ENCODE assay signal across 32 cellular contexts in genomic region chr2:11009176-11009575, GRCh38.
"Had no signal": no experiment of that assay in that cellular context is flagged by ENCODE, and none has a peak within 500 bp of the region (broad histone marks: within the 10 kb centered on the region; RNA-seq: fewer than 3 reads in every experiment).

No MANE protein-coding gene starts in this region.

- H3K4me3 ChIP-seq: ascending aorta, breast epithelium, cardiac muscle cell, coronary artery, dorsolateral prefrontal cortex, esophagus muscularis mucosa, gastroesophageal sphincter had no signal

- H3K27me3 Mint-ChIP-seq: activated naive CD4-positive, alpha-beta T cell treated with anti-CD3 and anti-CD28 coated beads, Interleukin-2, amount 10 ng/mL, durations not matched to agents 7 days and 5 days; brain had no signal

- H3K27ac ChIP-seq: ascending aorta, breast epithelium, cardiac muscle cell, coronary artery, esophagus muscularis mucosa, foreskin keratinocyte, gastroesophageal sphincter had no signal

- H3K36me3 Mint-ChIP-seq: activated naive CD4-positive, alpha-beta T cell treated with anti-CD3 and anti-CD28 coated beads, Interleukin-2, amount 10 ng/mL, durations not matched to agents 7 days and 5 days; activated naive CD8-positive, alpha-beta T cell treated with anti-CD3 and anti-CD28 coated beads, Interleukin-2, amount 10 ng/mL, durations not matched to agents 7 days and 5 days; brain had no signal

- H3K4me1 Mint-ChIP-seq: activated CD4-positive, alpha-beta memory T cell treated with anti-CD3 and anti-CD28 coated beads, Interleukin-2, amount 10 ng/mL, durations not matched to agents 7 days and 5 days; activated CD4-positive, alpha-beta T cell treated with anti-CD3 and anti-CD28 coated beads, Interleukin-2, amount 10 ng/mL, durations not matched to agents 7 days and 5 days; activated naive CD4-positive, alpha-beta T cell treated with anti-CD3 and anti-CD28 coated beads, Interleukin-2, amount 10 ng/mL, durations not matched to agents 7 days and 5 days; activated naive CD8-positive, alpha-beta T cell treated with anti-CD3 and anti-CD28 coated beads, Interleukin-2, amount 10 ng/mL, durations not matched to agents 7 days and 5 days; central memory CD8-positive, alpha-beta T cell; endodermal cell; T-helper 17 cell had no signal

- H3K4me3 Mint-ChIP-seq: activated CD4-positive, alpha-beta memory T cell treated with anti-CD3 and anti-CD28 coated beads, Interleukin-2, amount 10 ng/mL, durations not matched to agents 7 days and 5 days; activated CD4-positive, alpha-beta T cell treated with anti-CD3 and anti-CD28 coated beads, Interleukin-2, amount 10 ng/mL, durations not matched to agents 7 days and 5 days; activated naive CD4-positive, alpha-beta T cell treated with anti-CD3 and anti-CD28 coated beads, Interleukin-2, amount 10 ng/mL, durations not matched to agents 7 days and 5 days; activated naive CD8-positive, alpha-beta T cell treated with anti-CD3 and anti-CD28 coated beads, Interleukin-2, amount 10 ng/mL, durations not matched to agents 7 days and 5 days; activated T-cell treated with anti-CD3 and anti-CD28 coated beads, Interleukin-2, amount 50 U/mL, for 24 hours; activated T-cell treated with anti-CD3 and anti-CD28 coated beads, Interleukin-2, amount 50 U/mL, for 72 hours; brain; central memory CD8-positive, alpha-beta T cell; dendritic cell treated with granulocyte-macrophage colony-stimulating factor and Interleukin-4, amounts not matched to agents 40 ng/mL and 50 ng/mL, for 4 days; endodermal cell; T-helper 17 cell; T-helper 2 cell treated with Interferon-gamma antibody and Interleukin-4, amounts not matched to agents 5 μg/mL and 100 μg/mL, for 36 hours had no signal

- ATAC-seq: activated naive CD4-positive, alpha-beta T cell treated with anti-CD3 and anti-CD28 coated beads, Interleukin-2, amount 50 U/mL, for 72 hours; activated T-cell treated with anti-CD3 and anti-CD28 coated beads, Interleukin-2, amount 50 U/mL, for 72 hours; foreskin keratinocyte; gastroesophageal sphincter; T-helper 17 cell had no signal

- H3K27ac Mint-ChIP-seq: activated CD4-positive, alpha-beta memory T cell treated with anti-CD3 and anti-CD28 coated beads, Interleukin-2, amount 10 ng/mL, durations not matched to agents 7 days and 5 days; activated CD4-positive, alpha-beta T cell treated with anti-CD3 and anti-CD28 coated beads, Interleukin-2, amount 10 ng/mL, durations not matched to agents 7 days and 5 days; activated naive CD4-positive, alpha-beta T cell treated with anti-CD3 and anti-CD28 coated beads, Interleukin-2, amount 10 ng/mL, durations not matched to agents 7 days and 5 days; activated naive CD4-positive, alpha-beta T cell treated with anti-CD3 and anti-CD28 coated beads, Interleukin-2, amount 50 U/mL, for 72 hours; activated naive CD8-positive, alpha-beta T cell treated with anti-CD3 and anti-CD28 coated beads, Interleukin-2, amount 10 ng/mL, durations not matched to agents 7 days and 5 days; activated T-cell treated with anti-CD3 and anti-CD28 coated beads, Interleukin-2, amount 50 U/mL, for 24 hours; activated T-cell treated with anti-CD3 and anti-CD28 coated beads, Interleukin-2, amount 50 U/mL, for 72 hours; brain; dendritic cell treated with granulocyte-macrophage colony-stimulating factor and Interleukin-4, amounts not matched to agents 40 ng/mL and 50 ng/mL, for 4 days; endodermal cell; T-helper 17 cell; T-helper 2 cell treated with Interferon-gamma antibody and Interleukin-4, amounts not matched to agents 5 μg/mL and 100 μg/mL, for 36 hours had no signal

- DNase-seq: activated CD4-positive, alpha-beta memory T cell treated with anti-CD3 and anti-CD28 coated beads, Interleukin-2, amount 10 ng/mL, durations not matched to agents 7 days and 5 days; activated CD4-positive, alpha-beta T cell treated with anti-CD3 and anti-CD28 coated beads for 1 hour; activated CD4-positive, alpha-beta T cell treated with anti-CD3 and anti-CD28 coated beads for 4 hours; activated CD4-positive, alpha-beta T cell treated with anti-CD3 and anti-CD28 coated beads, Interleukin-2, amount 10 ng/mL, durations not matched to agents 7 days and 5 days; activated CD4-positive, alpha-beta T cell treated with anti-CD3 and anti-CD28 coated beads, Interleukin-2, amount 50 U/mL, for 4 hours; activated CD8-positive, alpha-beta memory T cell treated with anti-CD3 and anti-CD28 coated beads, Interleukin-2, amount 50 U/mL, for 48 hours; activated gamma-delta T cell; activated naive CD4-positive, alpha-beta T cell; activated naive CD4-positive, alpha-beta T cell treated with anti-CD3 and anti-CD28 coated beads, Interleukin-2, amount 10 ng/mL, durations not matched to agents 7 days and 5 days; activated naive CD8-positive, alpha-beta T cell treated with anti-CD3 and anti-CD28 coated beads, Interleukin-2, amount 10 ng/mL, durations not matched to agents 7 days and 5 days; activated T-cell treated with anti-CD3 and anti-CD28 coated beads for 4 hours; activated T-cell treated with anti-CD3 and anti-CD28 coated beads, Interleukin-2, amount 50 U/mL, for 24 hours; activated T-cell treated with anti-CD3 and anti-CD28 coated beads, Interleukin-2, amount 50 U/mL, for 72 hours; effector memory CD4-positive, alpha-beta T cell; endodermal cell; erythroblast; foreskin keratinocyte; T-helper 1 cell; T-helper 17 cell; T1000 had no signal

- H3K36me3 ChIP-seq: ascending aorta, breast epithelium, cardiac muscle cell, esophagus muscularis mucosa, gastroesophageal sphincter had no signal

- H3K4me1 ChIP-seq: ascending aorta, breast epithelium, esophagus muscularis mucosa, gastroesophageal sphincter had no signal

- H3K27me3 ChIP-seq: ascending aorta, breast epithelium, cardiac muscle cell, dorsolateral prefrontal cortex, esophagus muscularis mucosa had no signal
